In genomic region chr4:185224597-185224996, GRCh38 we compare ENCODE assay signal across 1 cellular context.
TF ChIP-seq lines count a peak whose summit lies in the region.

No MANE protein-coding gene starts in this region.

TF ChIP-seq in SK-N-SH, 30 proteins besides CTCF, POLR2A, EP300 and RAD21 (continued from another document):
- TF ChIP-seq FOSL2 (IDR thresholded peaks at IDR 0.05; ENCODE audit: borderline replicate concordance, low read depth) (no peak), MXI1 (IDR thresholded peaks at IDR 0.05; ENCODE audit: low read depth, low read length) (no peak), MEF2A (IDR thresholded peaks at IDR 0.05; ENCODE audit: borderline replicate concordance, low read depth) (no peak), EZH2phosphoT487 (IDR thresholded peaks at IDR 0.05; ENCODE audit: borderline replicate concordance, low read depth) (no peak), USF2 (IDR thresholded peaks at IDR 0.05; ENCODE audit: borderline replicate concordance, low read depth, low read length) (no peak), RFX5 (IDR thresholded peaks at IDR 0.05; ENCODE audit: low read length) (no peak), IRF3 (IDR thresholded peaks at IDR 0.05; ENCODE audit: low read depth, low read length) (no peak), RXRA (IDR thresholded peaks at IDR 0.05; ENCODE audit: borderline replicate concordance, low read depth) (no peak), SMC3 (IDR thresholded peaks at IDR 0.05; ENCODE audit: low read depth, low read length) (no peak), FOXJ3 (CRISPR knock-in tag; IDR thresholded peaks at IDR 0.05) (no peak), GABPA (IDR thresholded peaks at IDR 0.05; ENCODE audit: low read depth) (no peak)
- TF ChIP-seq, protein P1, sequence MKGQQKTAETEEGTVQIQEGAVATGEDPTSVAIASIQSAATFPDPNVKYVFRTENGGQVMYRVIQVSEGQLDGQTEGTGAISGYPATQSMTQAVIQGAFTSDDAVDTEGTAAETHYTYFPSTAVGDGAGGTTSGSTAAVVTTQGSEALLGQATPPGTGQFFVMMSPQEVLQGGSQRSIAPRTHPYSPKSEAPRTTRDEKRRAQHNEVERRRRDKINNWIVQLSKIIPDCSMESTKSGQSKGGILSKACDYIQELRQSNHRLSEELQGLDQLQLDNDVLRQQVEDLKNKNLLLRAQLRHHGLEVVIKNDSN (IDR thresholded peaks at IDR 0.05; ENCODE audit: borderline replicate concordance, low read depth): no peak
